Comparison of ENCODE assay signal across 22 cellular contexts in the genomic region with DNA sequence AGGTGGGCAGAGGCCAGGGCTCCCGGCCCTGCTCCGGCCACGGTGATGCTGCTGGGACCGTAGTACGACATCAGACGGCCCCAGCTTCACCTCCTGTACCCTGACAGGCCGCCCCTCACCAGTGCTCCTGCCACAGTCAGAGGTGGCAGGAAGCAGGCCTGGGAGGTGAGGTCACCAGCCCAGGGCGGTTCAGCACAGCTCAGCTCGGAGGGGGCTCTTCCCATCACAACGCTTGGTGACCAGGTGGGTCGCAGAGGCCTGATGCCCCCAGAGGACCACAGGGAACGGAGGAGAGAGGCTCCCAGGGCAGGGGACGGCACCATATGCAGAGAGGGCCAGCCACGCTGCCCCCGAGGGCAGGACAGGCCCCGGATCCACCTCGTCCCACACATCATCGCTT.
"Had no signal": no experiment of that assay in that cellular context is flagged by ENCODE, and none has a peak within 500 bp of the region (broad histone marks: within the 10 kb centered on the region; RNA-seq: fewer than 3 reads in every experiment).

No MANE protein-coding gene starts in this region.

- H3K27me3 Mint-ChIP-seq: activated naive CD4-positive, alpha-beta T cell treated with anti-CD3 and anti-CD28 coated beads, Interleukin-2, amount 10 ng/mL, durations not matched to agents 7 days and 5 days; dendritic cell treated with granulocyte-macrophage colony-stimulating factor and Interleukin-4, amounts not matched to agents 40 ng/mL and 50 ng/mL, for 4 days; stimulated activated naive CD8-positive, alpha-beta T cell treated with anti-CD3 and anti-CD28 coated beads, Interleukin-15, amount 100 ng/mL, for 72 hours had no signal

- H3K9me3 Mint-ChIP-seq: activated naive CD4-positive, alpha-beta T cell treated with anti-CD3 and anti-CD28 coated beads, Interleukin-2, amount 10 ng/mL, durations not matched to agents 7 days and 5 days; dendritic cell treated with granulocyte-macrophage colony-stimulating factor and Interleukin-4, amounts not matched to agents 40 ng/mL and 50 ng/mL, for 4 days; mesothelial cell of epicardium; nephron; stimulated activated naive CD8-positive, alpha-beta T cell treated with anti-CD3 and anti-CD28 coated beads, Interleukin-15, amount 100 ng/mL, for 72 hours had no signal

- H3K27ac ChIP-seq: suprapubic skin, upper lobe of right lung, VCaP had no signal

- DNase-seq: activated CD4-positive, alpha-beta T cell treated with anti-CD3 and anti-CD28 coated beads, Interleukin-2, amount 50 U/mL, for 1 hour; activated CD4-positive, CD25-positive, alpha-beta regulatory T cell treated with anti-CD3 and anti-CD28 coated beads, Interleukin-2, amount 50 U/mL, for 72 hours; activated CD8-positive, alpha-beta memory T cell treated with anti-CD3 and anti-CD28 coated beads, Interleukin-2, amount 50 U/mL, for 48 hours; activated effector memory CD4-positive, alpha-beta T cell treated with Interleukin-2 at 50 U/mL for 16 hours; activated naive CD4-positive, alpha-beta T cell treated with anti-CD3 and anti-CD28 coated beads, Interleukin-2, amount 10 ng/mL, durations not matched to agents 7 days and 5 days; activated T-cell treated with anti-CD3 and anti-CD28 coated beads, Interleukin-2, amount 50 U/mL, for 48 hours; cerebellar nuclear complex; effector memory CD4-positive, alpha-beta T cell; foreskin fibroblast; glutamatergic neuron; kidney; retina; stimulated activated naive CD8-positive, alpha-beta T cell treated with anti-CD3 and anti-CD28 coated beads, Interleukin-15, amount 100 ng/mL, for 72 hours; T-helper 2 cell; upper lobe of right lung had no signal

- H3K4me3 Mint-ChIP-seq: activated naive CD4-positive, alpha-beta T cell treated with anti-CD3 and anti-CD28 coated beads, Interleukin-2, amount 10 ng/mL, durations not matched to agents 7 days and 5 days; dendritic cell treated with granulocyte-macrophage colony-stimulating factor and Interleukin-4, amounts not matched to agents 40 ng/mL and 50 ng/mL, for 4 days; mesothelial cell of epicardium; nephron; stimulated activated naive CD8-positive, alpha-beta T cell treated with anti-CD3 and anti-CD28 coated beads, Interleukin-15, amount 100 ng/mL, for 72 hours had no signal

- H3K4me1 Mint-ChIP-seq: activated naive CD4-positive, alpha-beta T cell treated with anti-CD3 and anti-CD28 coated beads, Interleukin-2, amount 10 ng/mL, durations not matched to agents 7 days and 5 days; mesothelial cell of epicardium; nephron; stimulated activated naive CD8-positive, alpha-beta T cell treated with anti-CD3 and anti-CD28 coated beads, Interleukin-15, amount 100 ng/mL, for 72 hours had no signal

- ATAC-seq: left lobe of liver; stimulated activated naive CD8-positive, alpha-beta T cell treated with anti-CD3 and anti-CD28 coated beads, Interleukin-15, amount 100 ng/mL, for 72 hours; upper lobe of right lung had no signal

- H3K9me3 ChIP-seq: suprapubic skin, upper lobe of right lung had no signal

- H3K4me3 ChIP-seq: lung, suprapubic skin, upper lobe of right lung had no signal

- H3K36me3 Mint-ChIP-seq: activated naive CD4-positive, alpha-beta T cell treated with anti-CD3 and anti-CD28 coated beads, Interleukin-2, amount 10 ng/mL, durations not matched to agents 7 days and 5 days; mesothelial cell of epicardium had no signal

- H3K27me3 ChIP-seq: suprapubic skin, upper lobe of right lung had no signal

- H3K36me3 ChIP-seq: suprapubic skin had no signal

- H3K27ac Mint-ChIP-seq: activated naive CD4-positive, alpha-beta T cell treated with anti-CD3 and anti-CD28 coated beads, Interleukin-2, amount 10 ng/mL, durations not matched to agents 7 days and 5 days; dendritic cell treated with granulocyte-macrophage colony-stimulating factor and Interleukin-4, amounts not matched to agents 40 ng/mL and 50 ng/mL, for 4 days; mesothelial cell of epicardium; nephron; stimulated activated naive CD8-positive, alpha-beta T cell treated with anti-CD3 and anti-CD28 coated beads, Interleukin-15, amount 100 ng/mL, for 72 hours had no signal
